Comparison of ENCODE assay signal across 26 cellular contexts in genomic region chrX:136212557-136213111, GRCh38. TPM values are rescaled to one million over a fixed set of nuclear protein-coding genes. Genes with fewer than 3 reads are reported as not detected.
DNase-seq lines count a peak whose midpoint lies in the region; ATAC-seq, FAIRE-seq and TF ChIP-seq lines count a peak whose summit lies in the region.
"Had no signal": no experiment of that assay in that cellular context is flagged by ENCODE, and none has a peak within 500 bp of the region (broad histone marks: within the 10 kb centered on the region; RNA-seq: fewer than 3 reads in every experiment).

No MANE protein-coding gene starts in this region.

- TF ChIP-seq EP300 in stomach (IDR thresholded peaks at IDR 0.05) = no peak

- TF ChIP-seq CTCF in ascending aorta (IDR thresholded peaks at IDR 0.05) = no peak
- no peak for TF ChIP-seq CTCF in stomach (IDR thresholded peaks at IDR 0.05)

- H4K20me1 ChIP-seq in BLaER1 (peaks cover 42% of the 10 kb centered on the region; the same call in 1 of the 2 replicates), GM23248 (ENCODE audit: insufficient read depth) (no peaks in the 10 kb centered on the region)

- ATAC-seq in left ventricle myocardium superior = peak; percentile 56
- ATAC-seq in GM21576 (IDR thresholded peaks at IDR 0.05; ENCODE audit: unreplicated experiment) = no peak
- ATAC-seq: natural killer cell had no signal

- no peaks in the 10 kb centered on the region for H3K9me2 ChIP-seq in GM23248 (ENCODE audit: insufficient read depth)

- H3K4me1 ChIP-seq in BLaER1 (peaks cover 66% of the 10 kb centered on the region), ascending aorta (peaks cover 5 to 13% of the 10 kb centered on the region in 2 donors), stomach (peaks cover 0 to 16% (median 9%) of the 10 kb centered on the region in 4 donors), GM23248 (ENCODE audit: insufficient read depth) (peaks cover 27% of the 10 kb centered on the region)
- H3K4me1 ChIP-seq: Peyer's patch had no signal

- H3F3A ChIP-seq in GM23248 (ENCODE audit: insufficient read depth) = peaks cover 17% of the 10 kb centered on the region

- H3K4me2 ChIP-seq in BLaER1 (peak overlapping the region; percentile 73), GM23248 (ENCODE audit: unreplicated experiment) (no peak overlapping the region)

- peak overlapping the region; percentile 44; the same call in 1 of the 2 replicates for H3K9ac ChIP-seq in BLaER1
- H3K9ac ChIP-seq in GM23248 = no peak overlapping the region

- H3K27me3 ChIP-seq in BLaER1 (peaks cover 94% of the 10 kb centered on the region), ascending aorta (no peaks in the 10 kb centered on the region), stomach (no peaks in the 10 kb centered on the region), GM23248 (replicated peaks; ENCODE audit: insufficient read depth) (no peaks in the 10 kb centered on the region)
- H3K27me3 ChIP-seq: cardiac muscle cell, Peyer's patch had no signal

- H3K27ac ChIP-seq in BLaER1 (peak overlapping the region; percentile 31; the same call in 1 of the 2 replicates), ascending aorta (peak overlapping the region; percentile 50 to 61), stomach (peak overlapping the region in 4 of 5 donors; percentile 14 to 84 (median 40)), GM23248 (no peak overlapping the region)
- H3K27ac ChIP-seq: cardiac muscle cell, spleen had no signal

- DNase-seq in ascending aorta (ENCODE audit: low spot score in 2 of 2) (no peak), left ventricle myocardium superior (no peak), stomach (no peak), GM19239 (ENCODE audit: insufficient read length, low spot score) (no peak), NCI-H2107 (lab: John Stamatoyannopoulos, UW) (no peak), GM23248 (no peak)
- DNase-seq: activated CD4-positive, alpha-beta T cell treated with anti-CD3 and anti-CD28 coated beads, Interleukin-2, amount 50 U/mL, for 4 hours; activated CD8-positive, alpha-beta memory T cell treated with anti-CD3 and anti-CD28 coated beads, Interleukin-2, amount 50 U/mL, for 4 hours; activated naive CD4-positive, alpha-beta T cell treated with anti-CD3 and anti-CD28 coated beads, Interleukin-2, amount 50 U/mL, for 16 hours; CD8-positive, alpha-beta memory T cell; DMS 273 treated with DMSO at 0.1 percent for 48 hours; H9; natural killer cell; NCI-H1092 treated with DMSO at 0.1 percent for 48 hours; NCI-H187 treated with DMSO at 0.1 percent for 48 hours; NCI-H524 treated with DMSO at 0.1 percent for 48 hours; Peyer's patch; retina; spleen; stimulated activated CD4-positive, alpha-beta T cell treated with anti-CD3 and anti-CD28 coated beads, Interleukin-2, amount 100 ng/mL, for 48 hours had no signal

- H3K9me3 ChIP-seq in BLaER1 (no peaks in the 10 kb centered on the region), ascending aorta (no peaks in the 10 kb centered on the region), stomach (no peaks in the 10 kb centered on the region), GM23248 (ENCODE audit: low read depth) (no peaks in the 10 kb centered on the region)
- H3K9me3 ChIP-seq: Peyer's patch, spleen had no signal

- no peak for TF ChIP-seq POLR2A in stomach (IDR thresholded peaks at IDR 0.05)

- H3K79me2 ChIP-seq in GM23248 (ENCODE audit: insufficient read depth) = no peaks in the 10 kb centered on the region

- 64 to 83% (median 75%) methylated on average over 16 to 17 of the region's 17 CpGs for WGBS in stomach, 5 donors
- WGBS in GM23248 (ENCODE audit: low coverage in 1 of 2, low lambda C conversion rate in 2 of 2, missing lambda C conversion rate in 2 of 2), 2 experiments = 84 to 92% methylated on average over 10 to 16 of the region's 17 CpGs

- H3K4me3 ChIP-seq in BLaER1 (no peak overlapping the region), ascending aorta (no peak overlapping the region), stomach (no peak overlapping the region), GM23248 (no peak overlapping the region)
- H3K4me3 ChIP-seq: cardiac muscle cell, Peyer's patch, spleen had no signal

- in situ Hi-C loops in GM23248 (cut with MboI) = no loop called here

- H3K36me3 ChIP-seq in BLaER1 (peaks cover 14% of the 10 kb centered on the region), ascending aorta (peaks cover 9 to 17% of the 10 kb centered on the region in 2 donors), stomach (peaks cover 0 to 16% (median 9%) of the 10 kb centered on the region in 4 donors), GM23248 (ENCODE audit: low read depth) (peaks cover 9% of the 10 kb centered on the region; the same call in 1 of the 2 replicates)
- H3K36me3 ChIP-seq: cardiac muscle cell, Peyer's patch had no signal

- FAIRE-seq in GM19239 (lab: Jason Lieb, UNC) = no peak
- FAIRE-seq: A204.1, GM12892, islet of Langerhans had no signal

- H2AFZ ChIP-seq in GM23248 = no peak overlapping the region

- intact Hi-C loops in ascending aorta (cut with DNase I) = loop anchor here (5.0 kb wide), 2 partner anchors 40 to 55 kb away; partner anchors contain the start of gene MAP7D3
- intact Hi-C loops in left ventricle myocardium superior (cut with micrococcal nuclease) = no loop called here
- intact Hi-C loops in stomach (cut with DNase I; ENCODE audit: low total_unique reads) = no loop called here

RNA-seq across cellular contexts. Expression of gene MAP7D3, which starts 38.6 kb away (rescaled TPM):
- 7.9 TPM for total RNA-seq in ascending aorta
- 10.8 TPM for total RNA-seq in left ventricle myocardium superior
- total RNA-seq in stomach = 10 to 100 TPM in 2 of 5 donors, 1 to 10 TPM in 3; 2.2 to 14.1 (median 9.9) TPM
- polyA plus RNA-seq in stomach = 1 to 10 TPM; 2.4 to 3.7 (median 3.1) TPM
- 11.4 and 14.4 TPM in 2 replicates for total RNA-seq in GM23248 (2014; rRNA removed; shearing (Covaris generic))
- 14.2 and 15.5 TPM in 2 replicates for polyA plus RNA-seq in GM23248 (2016; fragmentation: Nextera tagmentation; extraction: Ambion mirVana)
